Comparison of ENCODE assay signal across 9 cellular contexts in genomic region chr6:13466304-13467215, GRCh38.
DNase-seq lines count a peak whose midpoint lies in the region; ATAC-seq lines count a peak whose summit lies in the region.
"Had no signal": no experiment of that assay in that cellular context is flagged by ENCODE, and none has a peak within 500 bp of the region (broad histone marks: within the 10 kb centered on the region; RNA-seq: fewer than 3 reads in every experiment).

No MANE protein-coding gene starts in this region.

- peak; percentile 52 for ATAC-seq in GM19035 (IDR thresholded peaks at IDR 0.05; ENCODE audit: unreplicated experiment)
- peak; percentile 43 for ATAC-seq in HG03442 (IDR thresholded peaks at IDR 0.05; ENCODE audit: unreplicated experiment)
- ATAC-seq in GM18858 (IDR thresholded peaks at IDR 0.05; ENCODE audit: unreplicated experiment): no peak

- no peaks in the 10 kb centered on the region for H3K27me3 Mint-ChIP-seq in activated naive CD8-positive, alpha-beta T cell

- DNase-seq in putamen (ENCODE audit: low spot score) (peak; percentile 64), MV-4-11 (lab: John Stamatoyannopoulos, UW) (no peak)
- DNase-seq in NK-92 treated with Interleukin-12 subunit alpha and Interleukin-12 subunit beta, amount 100 ng/mL, for 24 hours (lab: John Stamatoyannopoulos, UW): no peak
- DNase-seq: mesendoderm, NCI-H1105 treated with DMSO at 0.1 percent for 48 hours had no signal

- H3K36me3 Mint-ChIP-seq in activated naive CD8-positive, alpha-beta T cell: peaks cover 23% of the 10 kb centered on the region

- H3K27ac Mint-ChIP-seq in activated naive CD8-positive, alpha-beta T cell: peak overlapping the region; percentile 88

- H3K4me1 Mint-ChIP-seq in activated naive CD8-positive, alpha-beta T cell (ENCODE audit: low read depth): peaks cover 64% of the 10 kb centered on the region

- H3K4me3 Mint-ChIP-seq in activated naive CD8-positive, alpha-beta T cell: peak overlapping the region; percentile 21

- H3K9me3 Mint-ChIP-seq in activated naive CD8-positive, alpha-beta T cell (ENCODE audit: low read depth): no peaks in the 10 kb centered on the region
